Comparison of ENCODE assay signal across 9 cellular contexts in genomic region chr7:40299097-40299496, GRCh38.
DNase-seq lines count a peak whose midpoint lies in the region; ATAC-seq, FAIRE-seq and TF ChIP-seq lines count a peak whose summit lies in the region.
"Had no signal": no experiment of that assay in that cellular context is flagged by ENCODE, and none has a peak within 500 bp of the region (broad histone marks: within the 10 kb centered on the region; RNA-seq: fewer than 3 reads in every experiment).

No MANE protein-coding gene starts in this region.

- peaks cover 12% of the 10 kb centered on the region for H3K4me1 Mint-ChIP-seq in GM23338
- H3K4me1 Mint-ChIP-seq in naive thymus-derived CD8-positive, alpha-beta T cell, result peaks cover 0 to 6% (median 4%) of the 10 kb centered on the region in 4 donors

- H3K4me1 ChIP-seq in GM23338 (ENCODE audit: insufficient read depth), result peaks cover 4% of the 10 kb centered on the region; the same call in 1 of the 2 replicates
- peaks cover 16% of the 10 kb centered on the region for H3K4me1 ChIP-seq in RWPE2 (ENCODE audit: insufficient read depth, poor library complexity, severe bottlenecking)
- no peaks in the 10 kb centered on the region for H3K4me1 ChIP-seq in kidney (ENCODE audit: control insufficient read depth in 1 of 2, insufficient read depth in 1 of 2, low read depth in 1 of 2, low read length in 2 of 2)

- H3K9ac ChIP-seq in kidney (ENCODE audit: low read length in 2 of 2), result no peak overlapping the region

- POLR2A ChIA-PET in naive thymus-derived CD8-positive, alpha-beta T cell (lab: Charles Lee), result no interaction called here

- no peak for ATAC-seq in GM23338
- peak; percentile 83; the same call in 2 of the 3 replicates for ATAC-seq in RWPE2 (ENCODE audit: low read depth)
- ATAC-seq in naive thymus-derived CD8-positive, alpha-beta T cell, result no peak

- H3K9me3 ChIP-seq in RWPE2 (ENCODE audit: severe bottlenecking) (no peaks in the 10 kb centered on the region), kidney (ENCODE audit: control insufficient read depth in 1 of 2, low read length in 2 of 2) (no peaks in the 10 kb centered on the region)

- no peaks in the 10 kb centered on the region for H3K27me3 Mint-ChIP-seq in GM23338 (ENCODE audit: insufficient read depth, low read depth, poor library complexity)
- peaks cover 0 to 2% (median 0%) of the 10 kb centered on the region in 5 donors for H3K27me3 Mint-ChIP-seq in naive thymus-derived CD8-positive, alpha-beta T cell

- H3K4me3 Mint-ChIP-seq in GM23338, result no peak overlapping the region
- no peak overlapping the region for H3K4me3 Mint-ChIP-seq in naive thymus-derived CD8-positive, alpha-beta T cell

- no peaks in the 10 kb centered on the region for H4K20me1 ChIP-seq in GM23338 (replicated peaks; ENCODE audit: insufficient read depth)

- H3K27me3 ChIP-seq in GM23338 (ENCODE audit: insufficient read depth) (no peaks in the 10 kb centered on the region), RWPE2 (ENCODE audit: insufficient read depth, poor library complexity, severe bottlenecking) (no peaks in the 10 kb centered on the region)

- no peak overlapping the region; the same call in 1 of the 2 replicates for H3K27ac Mint-ChIP-seq in GM23338
- H3K27ac Mint-ChIP-seq in naive thymus-derived CD8-positive, alpha-beta T cell, result no peak overlapping the region

- no peak for FAIRE-seq in kidney (lab: Jason Lieb, UNC)

- H3K36me3 ChIP-seq in GM23338 (ENCODE audit: insufficient read depth) (no peaks in the 10 kb centered on the region), RWPE2 (ENCODE audit: low read depth) (no peaks in the 10 kb centered on the region), kidney (ENCODE audit: control insufficient read depth in 1 of 2, insufficient read depth in 2 of 2, low read length in 2 of 2) (no peaks in the 10 kb centered on the region)

- no peak overlapping the region for H2AFZ ChIP-seq in GM23338

- DNase-seq in COLO829 (ENCODE audit: low spot score) (peak; percentile 17), GM23338 (ENCODE audit: low spot score) (peak; percentile 27), RWPE2 (ENCODE audit: low spot score) (no peak), glomerular visceral epithelial cell (ENCODE audit: extremely low spot score) (peak; percentile 86), SKM-1 treated with dmso at 0.1 percent for 144 hours (lab: John Stamatoyannopoulos, UW; ENCODE audit: unreplicated experiment) (no peak), kidney (no peak), pons (ENCODE audit: low spot score) (no peak)
- no peak for DNase-seq in naive thymus-derived CD8-positive, alpha-beta T cell
- DNase-seq: NCI-H526 had no signal

- TF ChIP-seq CTCF in GM23338 (conservative IDR thresholded peaks at IDR 0.05; ENCODE audit: low read depth in 2 of 2), result no peak
- TF ChIP-seq CTCF in RWPE2 (IDR thresholded peaks at IDR 0.05; ENCODE audit: poor library complexity, severe bottlenecking), result no peak
- no peak for TF ChIP-seq CTCF in kidney (IDR thresholded peaks at IDR 0.05; ENCODE audit: borderline replicate concordance, extremely low read depth, insufficient read depth)

- H3K36me3 Mint-ChIP-seq in GM23338 (ENCODE audit: low read depth), result no peaks in the 10 kb centered on the region
- peaks cover 0 to 2% (median 0%) of the 10 kb centered on the region in 3 donors for H3K36me3 Mint-ChIP-seq in naive thymus-derived CD8-positive, alpha-beta T cell

- no peak overlapping the region for H3K4me3 ChIP-seq in GM23338
- no peak overlapping the region for H3K4me3 ChIP-seq in RWPE2 (ENCODE audit: severe bottlenecking)
- H3K4me3 ChIP-seq in kidney (ENCODE audit: low read length in 2 of 2), result no peak overlapping the region

- no peak overlapping the region for H3K27ac ChIP-seq in GM23338 (ENCODE audit: low read depth)
- peak overlapping the region; percentile 68 for H3K27ac ChIP-seq in RWPE2 (ENCODE audit: poor library complexity, severe bottlenecking)
- no peak overlapping the region for H3K27ac ChIP-seq in kidney (ENCODE audit: low read depth in 2 of 2, low read length in 2 of 2)

- no peaks in the 10 kb centered on the region for H3K9me2 ChIP-seq in GM23338 (ENCODE audit: insufficient read depth)

- no peaks in the 10 kb centered on the region for H3K79me2 ChIP-seq in GM23338 (replicated peaks; ENCODE audit: insufficient read depth)

- no peaks in the 10 kb centered on the region for H3F3A ChIP-seq in GM23338 (replicated peaks; ENCODE audit: low read depth)

- intact Hi-C loops in kidney (cut with DNase I), result no loop called here

- H3K9me3 Mint-ChIP-seq in GM23338, result no peaks in the 10 kb centered on the region
- no peaks in the 10 kb centered on the region for H3K9me3 Mint-ChIP-seq in naive thymus-derived CD8-positive, alpha-beta T cell

- H3K4me2 ChIP-seq in GM23338, result no peak overlapping the region; the same call in 1 of the 2 replicates

TF ChIP-seq in GM23338, 12 proteins besides CTCF, POLR2A, EP300 and RAD21 (continues in another document):
- TF ChIP-seq, protein P1, sequence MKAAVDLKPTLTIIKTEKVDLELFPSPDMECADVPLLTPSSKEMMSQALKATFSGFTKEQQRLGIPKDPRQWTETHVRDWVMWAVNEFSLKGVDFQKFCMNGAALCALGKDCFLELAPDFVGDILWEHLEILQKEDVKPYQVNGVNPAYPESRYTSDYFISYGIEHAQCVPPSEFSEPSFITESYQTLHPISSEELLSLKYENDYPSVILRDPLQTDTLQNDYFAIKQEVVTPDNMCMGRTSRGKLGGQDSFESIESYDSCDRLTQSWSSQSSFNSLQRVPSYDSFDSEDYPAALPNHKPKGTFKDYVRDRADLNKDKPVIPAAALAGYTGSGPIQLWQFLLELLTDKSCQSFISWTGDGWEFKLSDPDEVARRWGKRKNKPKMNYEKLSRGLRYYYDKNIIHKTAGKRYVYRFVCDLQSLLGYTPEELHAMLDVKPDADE (IDR thresholded peaks at IDR 0.05), result no peak
- TF ChIP-seq JUNB (IDR thresholded peaks at IDR 0.05; ENCODE audit: unreplicated experiment), result no peak
- TF ChIP-seq REST (IDR thresholded peaks at IDR 0.05; ENCODE audit: unreplicated experiment), result no peak
- no peak for TF ChIP-seq EZH2 (IDR thresholded peaks at IDR 0.05; ENCODE audit: low read depth, unreplicated experiment)
- no peak for TF ChIP-seq ZNF331 (CRISPR knock-in tag; IDR thresholded peaks at IDR 0.05; ENCODE audit: low read depth)

Comparison
In these comparisons a context has a peak if more than half of its experiments do, and no peak if none do; other contexts are left out.
1. DNase-seq: peak in COLO829 (single experiment), GM23338 (single experiment) and glomerular visceral epithelial cell (single experiment); none in RWPE2 (single experiment), SKM-1 treated with dmso at 0.1 percent for 144 hours (single experiment), kidney (single experiment), naive thymus-derived CD8-positive, alpha-beta T cell (0 of 10) and pons (single experiment).